ENCODE assay signal across 32 cellular contexts in the genomic region with DNA sequence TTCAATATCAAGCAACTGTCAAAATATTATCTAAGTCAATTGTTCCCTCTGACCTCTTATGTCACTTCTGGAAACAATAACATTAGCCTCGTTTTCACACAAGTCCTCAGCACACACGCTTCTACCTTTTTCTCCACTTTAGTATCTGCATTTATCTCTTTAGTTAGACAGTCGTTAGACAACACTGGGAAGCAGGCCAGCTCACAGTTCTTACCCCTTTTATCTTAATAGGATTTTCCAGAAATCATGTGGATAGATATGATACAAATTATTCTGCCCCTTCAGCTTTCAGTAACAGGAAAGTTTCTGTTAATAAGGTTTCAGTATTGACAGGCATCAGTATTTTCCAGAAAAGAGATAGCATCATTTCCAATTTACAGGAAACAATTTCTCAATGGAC. TPM values are rescaled to one million over a fixed set of nuclear protein-coding genes. Genes with fewer than 3 reads are reported as not detected.
"Had no signal": no experiment of that assay in that cellular context is flagged by ENCODE, and none has a peak within 500 bp of the region (broad histone marks: within the 10 kb centered on the region; RNA-seq: fewer than 3 reads in every experiment).

No MANE protein-coding gene starts in this region.

- H3K4me3 ChIP-seq: gastrocnemius medialis, heart right ventricle, spleen, testis, tibial nerve, upper lobe of right lung, vagina had no signal

- ATAC-seq: gastrocnemius medialis; heart right ventricle; left lobe of liver; natural killer cell; sciatic nerve; stimulated activated naive B cell treated with anti-CD40 and anti-IgM and Interleukin-4, amounts not matched to agents 10 μg/mL and 1 μg/mL and 100 μg/mL, for 72 hours; stimulated activated naive CD8-positive, alpha-beta T cell treated with anti-CD3 and anti-CD28 coated beads, Interleukin-15, amount 100 ng/mL, for 72 hours; upper lobe of right lung had no signal

- H3K4me1 ChIP-seq: gastrocnemius medialis, heart right ventricle, spleen, testis, tibial nerve, upper lobe of right lung, vagina had no signal

- FAIRE-seq: endothelial cell of umbilical vein had no signal

- H3K27me3 ChIP-seq: gastrocnemius medialis, heart right ventricle, testis, tibial nerve, upper lobe of right lung, vagina had no signal

- H3K27ac ChIP-seq: gastrocnemius medialis, heart right ventricle, spleen, testis, tibial nerve, upper lobe of right lung, vagina had no signal

- H3K9me3 ChIP-seq: gastrocnemius medialis, heart right ventricle, spleen, testis, tibial nerve, upper lobe of right lung, vagina had no signal

- H3K36me3 ChIP-seq: gastrocnemius medialis, heart right ventricle, spleen, tibial nerve, upper lobe of right lung, vagina had no signal

- DNase-seq: effector CD4-positive, alpha-beta T cell; endodermal cell; erythroblast; gastrocnemius medialis; heart right ventricle; hypothalamus; islet precursor cell; natural killer cell; posterior cingulate gyrus; spleen; stimulated activated CD4-positive, alpha-beta T cell treated with anti-CD3 and anti-CD28 coated beads, Interleukin-15, amount 100 ng/mL, for 24 hours; stimulated activated CD4-positive, alpha-beta T cell treated with anti-CD3 and anti-CD28 coated beads, Interleukin-1b, Interleukin-23, amount 100 ng/mL, for 48 hours; stimulated activated CD4-positive, alpha-beta T cell treated with anti-CD3 and anti-CD28 coated beads, Interleukin-4, amount 100 ng/mL, for 4 hours; stimulated activated naive B cell treated with anti-CD40 and anti-IgM and Interleukin-4, amounts not matched to agents 10 μg/mL and 1 μg/mL and 100 μg/mL, for 72 hours; stimulated activated naive CD8-positive, alpha-beta T cell treated with anti-CD3 and anti-CD28 coated beads, Interleukin-15, amount 100 ng/mL, for 72 hours; testis; upper lobe of right lung had no signal

RNA-seq across cellular contexts. Expression of gene HAO1, which starts 25.9 kb away (rescaled TPM):
- total RNA-seq: dermis microvascular lymphatic vessel endothelial cell, endodermal cell, endothelial cell of umbilical vein, fibroblast of lung, fibroblast of villous mesenchyme, heart right ventricle, lower leg skin, mesothelial cell of epicardium, myocyte, natural killer cell, neural crest cell, osteocyte, sciatic nerve, skeletal muscle tissue, spleen, subcutaneous adipose tissue, tibial nerve, upper lobe of right lung, vagina had no signal
